1 cellular context compared by ENCODE assay signal in the genomic region with DNA sequence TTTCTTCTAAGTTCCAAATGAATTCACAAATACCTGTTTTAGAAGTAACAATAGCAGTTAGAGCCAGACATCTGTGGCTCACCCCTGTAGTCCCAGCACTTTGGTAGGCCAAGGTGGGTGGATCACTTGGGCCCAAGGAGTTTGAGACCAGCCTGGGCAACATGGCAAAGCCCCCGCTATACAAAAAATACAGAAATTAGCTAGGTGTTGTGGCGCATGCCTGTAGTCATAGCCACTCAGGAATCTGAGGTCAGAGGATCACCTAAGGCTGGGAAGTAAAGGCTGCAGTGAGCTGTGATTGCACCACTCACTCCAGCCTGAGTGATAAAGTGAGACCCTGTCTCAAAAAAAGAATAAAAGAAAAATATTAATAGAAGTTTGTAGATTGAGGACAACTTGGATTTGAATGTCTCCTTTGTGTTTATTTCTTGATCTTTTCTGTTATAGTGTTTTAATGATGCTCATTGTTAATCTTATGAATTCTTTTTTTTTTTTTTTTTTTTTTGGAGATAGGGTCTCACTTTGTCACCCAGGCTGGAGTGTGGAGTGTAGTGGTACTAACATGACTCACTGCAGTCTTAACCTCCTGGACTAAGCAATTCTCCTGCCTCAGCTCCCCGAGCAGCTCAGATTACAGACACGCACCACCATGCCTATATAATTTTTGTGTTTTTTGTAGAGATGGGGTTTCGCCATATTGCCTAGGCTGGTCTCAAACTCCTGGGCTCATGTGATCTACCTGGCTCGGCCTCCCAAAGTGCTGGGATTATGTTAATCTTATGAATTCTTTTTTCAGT.
TF ChIP-seq lines count a peak whose summit lies in the region.

No MANE protein-coding gene starts in this region.

TF ChIP-seq in Ishikawa, 13 proteins besides CTCF, POLR2A, EP300 and RAD21 (continued from another document):
- TF ChIP-seq, protein P1, sequence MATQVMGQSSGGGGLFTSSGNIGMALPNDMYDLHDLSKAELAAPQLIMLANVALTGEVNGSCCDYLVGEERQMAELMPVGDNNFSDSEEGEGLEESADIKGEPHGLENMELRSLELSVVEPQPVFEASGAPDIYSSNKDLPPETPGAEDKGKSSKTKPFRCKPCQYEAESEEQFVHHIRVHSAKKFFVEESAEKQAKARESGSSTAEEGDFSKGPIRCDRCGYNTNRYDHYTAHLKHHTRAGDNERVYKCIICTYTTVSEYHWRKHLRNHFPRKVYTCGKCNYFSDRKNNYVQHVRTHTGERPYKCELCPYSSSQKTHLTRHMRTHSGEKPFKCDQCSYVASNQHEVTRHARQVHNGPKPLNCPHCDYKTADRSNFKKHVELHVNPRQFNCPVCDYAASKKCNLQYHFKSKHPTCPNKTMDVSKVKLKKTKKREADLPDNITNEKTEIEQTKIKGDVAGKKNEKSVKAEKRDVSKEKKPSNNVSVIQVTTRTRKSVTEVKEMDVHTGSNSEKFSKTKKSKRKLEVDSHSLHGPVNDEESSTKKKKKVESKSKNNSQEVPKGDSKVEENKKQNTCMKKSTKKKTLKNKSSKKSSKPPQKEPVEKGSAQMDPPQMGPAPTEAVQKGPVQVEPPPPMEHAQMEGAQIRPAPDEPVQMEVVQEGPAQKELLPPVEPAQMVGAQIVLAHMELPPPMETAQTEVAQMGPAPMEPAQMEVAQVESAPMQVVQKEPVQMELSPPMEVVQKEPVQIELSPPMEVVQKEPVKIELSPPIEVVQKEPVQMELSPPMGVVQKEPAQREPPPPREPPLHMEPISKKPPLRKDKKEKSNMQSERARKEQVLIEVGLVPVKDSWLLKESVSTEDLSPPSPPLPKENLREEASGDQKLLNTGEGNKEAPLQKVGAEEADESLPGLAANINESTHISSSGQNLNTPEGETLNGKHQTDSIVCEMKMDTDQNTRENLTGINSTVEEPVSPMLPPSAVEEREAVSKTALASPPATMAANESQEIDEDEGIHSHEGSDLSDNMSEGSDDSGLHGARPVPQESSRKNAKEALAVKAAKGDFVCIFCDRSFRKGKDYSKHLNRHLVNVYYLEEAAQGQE (IDR thresholded peaks at IDR 0.05; ENCODE audit: low read depth), result no peak
- TF ChIP-seq TCF12 (IDR thresholded peaks at IDR 0.05; ENCODE audit: low read depth), result 0 out of 2 replicates have a peak, but pooled peaks have one; percentile 7
